Comparison of ENCODE assay signal across 25 cellular contexts in genomic region chr3:9260305-9260704, GRCh38.
"Had no signal": no experiment of that assay in that cellular context is flagged by ENCODE, and none has a peak within 500 bp of the region (broad histone marks: within the 10 kb centered on the region; RNA-seq: fewer than 3 reads in every experiment).

No MANE protein-coding gene starts in this region.

- FAIRE-seq: RCC 7860 had no signal

- H3K4me1 ChIP-seq: breast epithelium, colonic mucosa, SJSA1 had no signal

- H3K27ac ChIP-seq: breast epithelium, colonic mucosa, SJSA1 had no signal

- H3K9me3 ChIP-seq: colonic mucosa, SJSA1 had no signal

- H3K27me3 ChIP-seq: breast epithelium, colonic mucosa, SJSA1 had no signal

- H3K27me3 Mint-ChIP-seq: activated T-cell treated with anti-CD3 and anti-CD28 coated beads, Interleukin-2, amount 50 U/mL, for 24 hours had no signal

- H3K36me3 ChIP-seq: breast epithelium, colonic mucosa, SJSA1 had no signal

- H3K36me3 Mint-ChIP-seq: activated CD8-positive, alpha-beta memory T cell treated with anti-CD3 and anti-CD28 coated beads, Interleukin-2, amount 10 ng/mL, durations not matched to agents 7 days and 5 days; activated naive CD4-positive, alpha-beta T cell treated with anti-CD3 and anti-CD28 coated beads, Interleukin-2, amount 50 U/mL, for 24 hours had no signal

- H3K27ac Mint-ChIP-seq: activated CD8-positive, alpha-beta memory T cell treated with anti-CD3 and anti-CD28 coated beads, Interleukin-2, amount 10 ng/mL, durations not matched to agents 7 days and 5 days; activated naive CD4-positive, alpha-beta T cell treated with anti-CD3 and anti-CD28 coated beads, Interleukin-2, amount 50 U/mL, for 24 hours; activated T-cell treated with anti-CD3 and anti-CD28 coated beads, Interleukin-2, amount 50 U/mL, for 24 hours; activated T-helper 1 cell treated with anti-CD3 and anti-CD28 coated beads, Interleukin-12 subunit alpha, Interleukin-12 subunit beta, Interleukin-2, Interleukin-4 antibody, amounts not matched to agents 30 ng/mL and 10 ng/mL and 1 ng/mL, durations not matched to agents 14 hours and 24 hours and 36 hours; T-helper 1 cell treated with Interleukin-12 subunit alpha and Interleukin-12 subunit beta and Interleukin-4 antibody, amounts not matched to agents 30 μg/mL and 1 μg/mL, for 36 hours had no signal

- H3K9me3 Mint-ChIP-seq: activated naive CD4-positive, alpha-beta T cell treated with anti-CD3 and anti-CD28 coated beads, Interleukin-2, amount 50 U/mL, for 24 hours; activated T-helper 1 cell treated with anti-CD3 and anti-CD28 coated beads, Interleukin-12 subunit alpha, Interleukin-12 subunit beta, Interleukin-2, Interleukin-4 antibody, amounts not matched to agents 30 ng/mL and 10 ng/mL and 1 ng/mL, durations not matched to agents 14 hours and 24 hours and 36 hours had no signal

- H3K4me3 Mint-ChIP-seq: activated CD8-positive, alpha-beta memory T cell treated with anti-CD3 and anti-CD28 coated beads, Interleukin-2, amount 10 ng/mL, durations not matched to agents 7 days and 5 days; activated naive CD4-positive, alpha-beta T cell treated with anti-CD3 and anti-CD28 coated beads, Interleukin-2, amount 50 U/mL, for 24 hours; activated T-cell treated with anti-CD3 and anti-CD28 coated beads, Interleukin-2, amount 50 U/mL, for 24 hours; activated T-helper 1 cell treated with anti-CD3 and anti-CD28 coated beads, Interleukin-12 subunit alpha, Interleukin-12 subunit beta, Interleukin-2, Interleukin-4 antibody, amounts not matched to agents 30 ng/mL and 10 ng/mL and 1 ng/mL, durations not matched to agents 14 hours and 24 hours and 36 hours; T-helper 1 cell treated with Interleukin-12 subunit alpha and Interleukin-12 subunit beta and Interleukin-4 antibody, amounts not matched to agents 30 μg/mL and 1 μg/mL, for 36 hours had no signal

- DNase-seq: activated CD4-positive, alpha-beta T cell treated with anti-CD3 and anti-CD28 coated beads for 48 hours; activated CD4-positive, alpha-beta T cell treated with anti-CD3 and anti-CD28 coated beads, Interleukin-2, amount 50 U/mL, for 48 hours; activated CD4-positive, CD25-positive, alpha-beta regulatory T cell treated with anti-CD3 and anti-CD28 coated beads, Interleukin-2, amount 50 U/mL, for 72 hours; activated CD8-positive, alpha-beta memory T cell treated with anti-CD3 and anti-CD28 coated beads, Interleukin-2, amount 10 ng/mL, durations not matched to agents 7 days and 5 days; activated effector memory CD4-positive, alpha-beta T cell treated with Interleukin-2 at 50 U/mL for 16 hours; activated naive CD4-positive, alpha-beta T cell; activated T-cell treated with anti-CD3 and anti-CD28 coated beads, Interleukin-2, amount 50 U/mL, for 24 hours; aorta; caudate nucleus; colonic mucosa; Kasumi-1; KBM-7; NCI-H1092; NCI-H1436; NCI-H1694 treated with DMSO at 0.1 percent for 48 hours; NCI-H2081; NCI-H446; PC-3; SHP77 had no signal

- ATAC-seq: activated CD8-positive, alpha-beta memory T cell treated with anti-CD3 and anti-CD28 coated beads, Interleukin-2, amount 10 ng/mL, durations not matched to agents 7 days and 5 days; PC-3 had no signal

- H3K4me1 Mint-ChIP-seq: activated CD8-positive, alpha-beta memory T cell treated with anti-CD3 and anti-CD28 coated beads, Interleukin-2, amount 10 ng/mL, durations not matched to agents 7 days and 5 days; activated naive CD4-positive, alpha-beta T cell treated with anti-CD3 and anti-CD28 coated beads, Interleukin-2, amount 50 U/mL, for 24 hours had no signal

- H3K4me3 ChIP-seq: breast epithelium, colonic mucosa, SJSA1 had no signal
